In the genomic region with DNA sequence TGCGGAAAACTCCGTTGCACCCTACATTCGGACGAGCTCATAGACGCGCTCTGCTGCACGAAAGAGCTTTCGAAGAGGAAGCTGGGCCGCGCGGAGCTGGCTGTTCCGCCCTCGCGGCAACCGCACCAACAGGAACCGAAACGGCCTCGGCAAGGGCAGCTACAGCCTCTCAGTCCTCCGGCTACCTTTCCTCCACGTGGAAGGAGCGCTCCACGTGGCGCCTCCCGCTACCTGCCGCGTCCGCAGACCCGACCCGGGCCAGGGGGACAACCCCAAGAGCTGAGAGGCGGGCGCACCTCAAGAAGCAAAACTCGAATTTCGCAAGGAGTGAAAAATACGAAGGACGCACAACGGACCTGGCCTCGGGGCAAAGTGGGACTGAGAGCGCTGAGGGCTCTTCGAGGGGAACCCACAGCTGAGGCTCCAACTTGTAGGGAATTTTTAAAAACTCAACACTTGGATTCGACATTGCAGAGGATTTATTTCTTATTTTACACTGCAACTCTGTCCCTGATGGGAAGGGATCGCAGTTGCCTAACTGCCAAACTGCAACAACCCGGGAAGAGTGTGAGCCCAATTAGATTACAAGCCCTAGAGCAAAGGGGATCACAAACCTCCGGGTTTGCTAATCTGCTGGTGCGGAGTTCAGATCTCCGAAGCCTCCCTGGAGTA, we compare ENCODE assay signal across 8 cellular contexts. TPM values are rescaled to one million over a fixed set of nuclear protein-coding genes. Genes with fewer than 3 reads are reported as not detected.
A peak's percentile ranks its signal among the peaks of the same experiment; 100 is the strongest.
DNase-seq lines count a peak whose midpoint lies in the region; ATAC-seq and TF ChIP-seq lines count a peak whose summit lies in the region.

No MANE protein-coding gene starts in this region.

- no peak for TF ChIP-seq CTCF in choroid plexus epithelial cell (conservative IDR thresholded peaks at IDR 0.05; ENCODE audit: low read depth, low read length)
- TF ChIP-seq CTCF in lower lobe of right lung (IDR thresholded peaks at IDR 0.05), result no peak

- H3K4me3 ChIP-seq in choroid plexus epithelial cell (ENCODE audit: low read depth, low read length) (peak overlapping the region; percentile 48), lower lobe of right lung (peak overlapping the region; percentile 55)

- peaks cover 39% of the 10 kb centered on the region for H3K4me1 ChIP-seq in lower lobe of right lung

- no peaks in the 10 kb centered on the region for H3K36me3 ChIP-seq in lower lobe of right lung

- H3K27me3 ChIP-seq in lower lobe of right lung (ENCODE audit: low read depth), result peaks cover 82% of the 10 kb centered on the region

- no peak overlapping the region for H3K27ac ChIP-seq in lower lobe of right lung

- ATAC-seq in HG02870 (IDR thresholded peaks at IDR 0.05; ENCODE audit: unreplicated experiment) (peak; percentile 94), lower lobe of right lung (peak; percentile 87 to 90)

- peak; percentile 72 for DNase-seq in activated CD8-positive, alpha-beta memory T cell treated with anti-CD3 and anti-CD28 coated beads for 24 hours
- DNase-seq in activated CD8-positive, alpha-beta memory T cell treated with anti-CD3 and anti-CD28 coated beads, Interleukin-2, amount 50 U/mL, for 4 hours, result no peak
- peak; percentile 72 for DNase-seq in RPMI8226
- peak; percentile 47 for DNase-seq in choroid plexus epithelial cell (ENCODE audit: low read depth)
- DNase-seq in lower lobe of right lung, result peak; percentile 86
- peak; percentile 19 to 37 for DNase-seq in stimulated activated CD8-positive, alpha-beta memory T cell treated with anti-CD3 and anti-CD28 coated beads, Interleukin-7, amount 100 ng/mL, for 48 hours (ENCODE audit: extremely low read depth in 1 of 2, low read depth in 1 of 2)
- no peak for DNase-seq in HuH-7 (ENCODE audit: low spot score)

- intact Hi-C loops in lower lobe of right lung (cut with DNase I), result no loop called here

- no peaks in the 10 kb centered on the region for H3K9me3 ChIP-seq in lower lobe of right lung

RNA-seq across cellular contexts. Expression of a gene that starts 1.4 kb away (rescaled TPM):
- 0.77 TPM for total RNA-seq in lower lobe of right lung

Comparison
In these comparisons a context has a peak if more than half of its experiments do, and no peak if none do; other contexts are left out.
1. DNase-seq: peak in activated CD8-positive, alpha-beta memory T cell treated with anti-CD3 and anti-CD28 coated beads for 24 hours (single experiment), RPMI8226 (single experiment), choroid plexus epithelial cell (single experiment), lower lobe of right lung (single experiment) and stimulated activated CD8-positive, alpha-beta memory T cell treated with anti-CD3 and anti-CD28 coated beads, Interleukin-7, amount 100 ng/mL, for 48 hours (2 of 2); none in activated CD8-positive, alpha-beta memory T cell treated with anti-CD3 and anti-CD28 coated beads, Interleukin-2, amount 50 U/mL, for 4 hours (single experiment) and HuH-7 (single experiment).